14 cellular contexts compared by ENCODE assay signal in the genomic region with DNA sequence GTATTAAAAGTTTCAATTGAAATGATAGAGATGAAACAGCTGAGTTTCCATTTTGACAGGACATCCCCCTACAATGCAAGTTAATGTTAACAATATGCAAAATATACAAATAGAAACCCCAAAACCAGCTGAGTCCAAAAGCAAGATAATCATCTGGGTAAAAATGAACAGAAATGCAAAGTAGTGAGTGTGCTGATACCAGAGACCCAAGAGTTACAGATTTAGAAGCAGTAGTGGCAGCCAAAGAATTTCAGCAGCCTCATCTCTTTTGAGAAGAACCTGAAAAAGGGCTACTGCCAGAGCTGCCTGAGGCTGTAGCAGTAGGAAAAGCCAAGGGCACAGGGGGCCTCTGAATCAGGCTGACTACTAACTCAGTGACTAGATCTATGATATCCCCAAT.
DNase-seq lines count a peak whose midpoint lies in the region; ATAC-seq and TF ChIP-seq lines count a peak whose summit lies in the region.
"Had no signal": no experiment of that assay in that cellular context is flagged by ENCODE, and none has a peak within 500 bp of the region (broad histone marks: within the 10 kb centered on the region; RNA-seq: fewer than 3 reads in every experiment).

No MANE protein-coding gene starts in this region.

- DNase-seq in nephron progenitor cell (no peak), lower leg skin (ENCODE audit: low spot score in 2 of 2) (no peak), DMS53 treated with DMSO at 0.1 percent for 48 hours (lab: John Stamatoyannopoulos, UW; ENCODE audit: unreplicated experiment) (no peak), NCI-H82 treated with DMSO at 0.1 percent for 48 hours (lab: John Stamatoyannopoulos, UW; ENCODE audit: unreplicated experiment) (no peak), NCI-H146 (lab: John Stamatoyannopoulos, UW) (no peak)
- DNase-seq: erythroblast, H7, NCI-H1436, T-helper 17 cell had no signal

- H3K9me3 Mint-ChIP-seq in nephron progenitor cell, result no peaks in the 10 kb centered on the region

- H4K20me1 ChIP-seq in KMS-11 (ENCODE audit: insufficient read depth), result no peaks in the 10 kb centered on the region

- no peak overlapping the region for H3K4me3 Mint-ChIP-seq in nephron progenitor cell

- ATAC-seq in GM18502 (IDR thresholded peaks at IDR 0.05; ENCODE audit: poor library complexity, unreplicated experiment) (peak; percentile 56), GM21717 (IDR thresholded peaks at IDR 0.05; ENCODE audit: unreplicated experiment) (peak; percentile 73)
- ATAC-seq: T-helper 17 cell had no signal

- H3K27me3 Mint-ChIP-seq in nephron progenitor cell (ENCODE audit: low read depth, poor library complexity), result no peaks in the 10 kb centered on the region
- H3K27me3 Mint-ChIP-seq: T-helper 17 cell had no signal

- peak overlapping the region; percentile 33 for H3K27ac Mint-ChIP-seq in nephron progenitor cell
- H3K27ac Mint-ChIP-seq: T-helper 17 cell had no signal

- TF ChIP-seq CTCF in KMS-11 (conservative IDR thresholded peaks at IDR 0.05; ENCODE audit: low read depth, low read length), result no peak
- no peak for TF ChIP-seq CTCF in nephron progenitor cell (IDR thresholded peaks at IDR 0.05)
- no peak for TF ChIP-seq CTCF in lower leg skin (IDR thresholded peaks at IDR 0.05)

- no peak for TF ChIP-seq POLR2A in lower leg skin (IDR thresholded peaks at IDR 0.05)

- H3K4me1 Mint-ChIP-seq in nephron progenitor cell, result no peaks in the 10 kb centered on the region

- no peak overlapping the region for H3K9ac ChIP-seq in KMS-11

- H3K4me3 ChIP-seq in KMS-11 (IDR thresholded peaks at IDR 0.05; ENCODE audit: insufficient read depth, low read depth, low read length) (no peak overlapping the region), lower leg skin (ENCODE audit: low read depth, poor library complexity, severe bottlenecking) (no peak overlapping the region)
- H3K4me3 ChIP-seq: ovary had no signal

- no peaks in the 10 kb centered on the region for H3K27me3 ChIP-seq in KMS-11 (ENCODE audit: insufficient read depth, low read depth)
- H3K27me3 ChIP-seq: ovary had no signal

- H3K36me3 Mint-ChIP-seq in nephron progenitor cell (ENCODE audit: low read depth), result peaks cover 14% of the 10 kb centered on the region

- no peaks in the 10 kb centered on the region for H3K36me3 ChIP-seq in KMS-11 (ENCODE audit: insufficient read depth)
- H3K36me3 ChIP-seq: ovary had no signal

- no peaks in the 10 kb centered on the region for H3K79me2 ChIP-seq in KMS-11 (ENCODE audit: insufficient read depth, low read depth)

- H3K4me1 ChIP-seq in KMS-11 (ENCODE audit: low read depth, poor library complexity, severe bottlenecking), result peaks cover 15% of the 10 kb centered on the region

- no peak overlapping the region for H2AFZ ChIP-seq in KMS-11 (ENCODE audit: low read depth)

- H3K27ac ChIP-seq in KMS-11, result peak overlapping the region; percentile 24; the same call in 1 of the 2 replicates
- H3K27ac ChIP-seq: C4-2B, ovary had no signal

- intact Hi-C loops in lower leg skin (cut with DNase I; ENCODE audit: low total_unique reads), result no loop called here

- H3K4me2 ChIP-seq in KMS-11, result peak overlapping the region; percentile 3; the same call in 1 of the 2 replicates
